In genomic region chr1:113913887-113914664, GRCh38 we compare ENCODE assay signal across 22 cellular contexts. TPM values are rescaled to one million over a fixed set of nuclear protein-coding genes. Genes with fewer than 3 reads are reported as not detected.
"Had no signal": no experiment of that assay in that cellular context is flagged by ENCODE, and none has a peak within 500 bp of the region (broad histone marks: within the 10 kb centered on the region; RNA-seq: fewer than 3 reads in every experiment).

No MANE protein-coding gene starts in this region.

- H3K27me3 ChIP-seq: ascending aorta, brain microvascular endothelial cell, ovary, right atrium auricular region, tibial artery had no signal

- H3K9me3 Mint-ChIP-seq: activated naive CD4-positive, alpha-beta T cell treated with anti-CD3 and anti-CD28 coated beads, Interleukin-2, amount 50 U/mL, for 72 hours; activated T-helper 1 cell treated with anti-CD3 and anti-CD28 coated beads, Interleukin-12 subunit alpha, Interleukin-12 subunit beta, Interleukin-2, Interleukin-4 antibody, amounts not matched to agents 30 ng/mL and 10 ng/mL and 1 ng/mL, durations not matched to agents 14 hours and 24 hours and 36 hours; natural killer cell treated with Interleukin-12 subunit alpha and Interleukin-12 subunit beta and Interleukin-15 and Interleukin-18, amount 100 ng/mL, for 72 hours; stimulated activated effector memory CD8-positive, alpha-beta T cell treated with anti-CD3 and anti-CD28 coated beads, Interleukin-12 subunit alpha, Interleukin-12 subunit beta, amount 100 ng/mL, for 72 hours; stimulated activated naive CD8-positive, alpha-beta T cell treated with anti-CD3 and anti-CD28 coated beads, Interleukin-15, amount 100 ng/mL, for 72 hours; T-cell; T-helper 2 cell treated with Interferon-gamma antibody and Interleukin-4, amounts not matched to agents 5 μg/mL and 100 μg/mL, for 36 hours had no signal

- DNase-seq: activated CD4-positive, alpha-beta T cell treated with anti-CD3 and anti-CD28 coated beads, Interleukin-2, amount 50 U/mL, for 1 hour; activated CD8-positive, alpha-beta T cell treated with anti-CD3 and anti-CD28 coated beads, Interleukin-2, amount 10 ng/mL, durations not matched to agents 7 days and 5 days; activated gamma-delta T cell; brain microvascular endothelial cell; effector memory CD4-positive, alpha-beta T cell; foreskin melanocyte; hippocampal formation; left ventricle myocardium superior; ovary; stimulated activated CD4-positive, alpha-beta T cell treated with anti-CD3 and anti-CD28 coated beads, Interleukin-1b, Interleukin-23, amount 100 ng/mL, for 48 hours; stimulated activated naive CD8-positive, alpha-beta T cell treated with anti-CD3 and anti-CD28 coated beads, Interleukin-15, amount 100 ng/mL, for 72 hours; T-cell; tibial artery had no signal

- H3K27ac Mint-ChIP-seq: activated CD8-positive, alpha-beta T cell treated with anti-CD3 and anti-CD28 coated beads, Interleukin-2, amount 10 ng/mL, durations not matched to agents 7 days and 5 days; activated T-helper 1 cell treated with anti-CD3 and anti-CD28 coated beads, Interleukin-12 subunit alpha, Interleukin-12 subunit beta, Interleukin-2, Interleukin-4 antibody, amounts not matched to agents 30 ng/mL and 10 ng/mL and 1 ng/mL, durations not matched to agents 14 hours and 24 hours and 36 hours; natural killer cell treated with Interleukin-12 subunit alpha and Interleukin-12 subunit beta and Interleukin-15 and Interleukin-18, amount 100 ng/mL, for 72 hours; stimulated activated naive CD8-positive, alpha-beta T cell treated with anti-CD3 and anti-CD28 coated beads, Interleukin-15, amount 100 ng/mL, for 72 hours; T-cell; T-helper 2 cell treated with Interferon-gamma antibody and Interleukin-4, amounts not matched to agents 5 μg/mL and 100 μg/mL, for 36 hours had no signal

- H3K4me3 Mint-ChIP-seq: activated CD8-positive, alpha-beta T cell treated with anti-CD3 and anti-CD28 coated beads, Interleukin-2, amount 10 ng/mL, durations not matched to agents 7 days and 5 days; activated T-helper 1 cell treated with anti-CD3 and anti-CD28 coated beads, Interleukin-12 subunit alpha, Interleukin-12 subunit beta, Interleukin-2, Interleukin-4 antibody, amounts not matched to agents 30 ng/mL and 10 ng/mL and 1 ng/mL, durations not matched to agents 14 hours and 24 hours and 36 hours; natural killer cell treated with Interleukin-12 subunit alpha and Interleukin-12 subunit beta and Interleukin-15 and Interleukin-18, amount 100 ng/mL, for 72 hours; stimulated activated effector memory CD8-positive, alpha-beta T cell treated with anti-CD3 and anti-CD28 coated beads, Interleukin-12 subunit alpha, Interleukin-12 subunit beta, amount 100 ng/mL, for 72 hours; stimulated activated naive CD8-positive, alpha-beta T cell treated with anti-CD3 and anti-CD28 coated beads, Interleukin-15, amount 100 ng/mL, for 72 hours; T-cell; T-helper 2 cell treated with Interferon-gamma antibody and Interleukin-4, amounts not matched to agents 5 μg/mL and 100 μg/mL, for 36 hours had no signal

- ATAC-seq: activated CD8-positive, alpha-beta T cell treated with anti-CD3 and anti-CD28 coated beads, Interleukin-2, amount 10 ng/mL, durations not matched to agents 7 days and 5 days; activated naive CD4-positive, alpha-beta T cell treated with anti-CD3 and anti-CD28 coated beads, Interleukin-2, amount 50 U/mL, for 72 hours; esophagus mucosa; natural killer cell treated with Interleukin-12 subunit alpha and Interleukin-12 subunit beta and Interleukin-15 and Interleukin-18, amount 100 ng/mL, for 72 hours; stimulated activated effector memory CD8-positive, alpha-beta T cell treated with anti-CD3 and anti-CD28 coated beads, Interleukin-12 subunit alpha, Interleukin-12 subunit beta, amount 100 ng/mL, for 72 hours; stimulated activated naive CD8-positive, alpha-beta T cell treated with anti-CD3 and anti-CD28 coated beads, Interleukin-15, amount 100 ng/mL, for 72 hours; T-cell had no signal

- H3K36me3 ChIP-seq: brain microvascular endothelial cell, ovary, prostate gland had no signal

- H3K9me3 ChIP-seq: ascending aorta, ovary, prostate gland, right atrium auricular region, tibial artery had no signal

- H3K4me3 ChIP-seq: ascending aorta, ovary, prostate gland, tibial artery had no signal

- H3K27me3 Mint-ChIP-seq: natural killer cell treated with Interleukin-12 subunit alpha and Interleukin-12 subunit beta and Interleukin-15 and Interleukin-18, amount 100 ng/mL, for 72 hours; stimulated activated naive CD8-positive, alpha-beta T cell treated with anti-CD3 and anti-CD28 coated beads, Interleukin-15, amount 100 ng/mL, for 72 hours; T-cell had no signal

- H3K27ac ChIP-seq: prostate gland had no signal

RNA-seq across cellular contexts. Expression of gene BCL2L15, which starts 26.7 kb away (rescaled TPM):
- total RNA-seq: ascending aorta, left ventricle myocardium superior had no signal
